Comparison of ENCODE assay signal across 16 cellular contexts in the genomic region with DNA sequence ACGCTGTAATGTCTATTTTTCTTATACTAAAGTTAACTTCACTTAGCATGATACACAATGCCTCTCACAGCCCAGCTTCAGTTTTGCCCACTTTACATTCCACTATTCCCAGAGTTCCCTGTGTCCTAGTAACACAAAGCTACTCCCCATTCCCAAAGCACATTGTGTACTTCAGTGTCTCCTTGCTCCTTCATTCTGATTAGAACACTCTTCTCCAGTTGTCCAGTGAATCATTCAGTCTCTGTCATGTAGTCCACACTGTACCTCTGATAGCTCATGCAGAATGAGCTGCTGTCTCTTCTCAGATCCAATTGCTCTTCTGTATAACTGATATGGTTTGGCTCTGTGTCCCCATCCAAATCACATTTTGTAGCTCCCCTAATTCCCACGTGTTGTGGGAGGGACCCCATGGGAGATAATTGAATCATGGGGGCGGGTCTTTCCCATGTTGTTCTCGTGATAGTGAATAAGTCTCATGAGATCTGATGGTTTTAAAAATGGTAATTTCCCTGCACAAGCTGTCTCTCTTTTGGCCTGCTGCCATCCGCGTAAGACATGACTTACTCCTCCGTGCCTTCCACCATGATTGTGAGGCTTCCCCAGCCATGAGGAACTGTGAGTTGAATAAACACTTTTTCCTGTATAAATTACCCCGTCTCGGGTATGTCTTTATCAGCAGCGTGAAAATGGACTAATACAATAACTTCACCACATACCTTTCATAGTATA. TPM values are rescaled to one million over a fixed set of nuclear protein-coding genes. Genes with fewer than 3 reads are reported as not detected.
DNase-seq lines count a peak whose midpoint lies in the region; ATAC-seq, FAIRE-seq and TF ChIP-seq lines count a peak whose summit lies in the region.
"Had no signal": no experiment of that assay in that cellular context is flagged by ENCODE, and none has a peak within 500 bp of the region (broad histone marks: within the 10 kb centered on the region; RNA-seq: fewer than 3 reads in every experiment).

No MANE protein-coding gene starts in this region.

- TF ChIP-seq POLR2A in HepG2 (IDR thresholded peaks at IDR 0.05; ENCODE audit: insufficient read depth in 1 of 2, low read depth in 2 of 2, low read length in 2 of 2) (no peak), right lobe of liver (IDR thresholded peaks at IDR 0.05) (no peak)

- no TSS peak for BruUV-seq in HepG2 (replicated peaks; lab: Mats Ljungman, UMichigan)
- no TSS peak for BruUV-seq in OCI-LY7 (replicated peaks; lab: Mats Ljungman, UMichigan)

- H3K4me3 ChIP-seq in HepG2 (replicated peaks in 1 of 3; ENCODE audit: insufficient read depth in 1 of 3, low read depth in 2 of 3, low read length in 3 of 3) (no peak overlapping the region), right lobe of liver (no peak overlapping the region), OCI-LY7 (ENCODE audit: low read depth, low read length, poor library complexity, severe bottlenecking) (no peak overlapping the region), fibroblast of mammary gland (ENCODE audit: control insufficient read depth, low read depth, low read length) (no peak overlapping the region), brain microvascular endothelial cell (ENCODE audit: low read depth, low read length) (no peak overlapping the region)

- H3K9me2 ChIP-seq in OCI-LY7 (ENCODE audit: insufficient read depth, low read length), result no peaks in the 10 kb centered on the region

- H2AFZ ChIP-seq in HepG2 (ENCODE audit: low read length) (no peak overlapping the region), OCI-LY7 (ENCODE audit: low read length) (peak overlapping the region; percentile 90; the same call in 1 of the 2 replicates)

- H3K27me3 ChIP-seq in HepG2 (ENCODE audit: control insufficient read depth in 1 of 2, insufficient read depth in 2 of 2, low read length in 2 of 2) (no peaks in the 10 kb centered on the region), right lobe of liver (no peaks in the 10 kb centered on the region), brain microvascular endothelial cell (replicated peaks) (no peaks in the 10 kb centered on the region)

- H3K9ac ChIP-seq in HepG2 (ENCODE audit: insufficient read depth, low read depth, low read length), result no peak overlapping the region

- H3K9me3 ChIP-seq in HepG2 (ENCODE audit: low read length) (no peaks in the 10 kb centered on the region), right lobe of liver (no peaks in the 10 kb centered on the region), OCI-LY7 (ENCODE audit: low read length) (no peaks in the 10 kb centered on the region)

- H3K4me1 ChIP-seq in HepG2 (ENCODE audit: insufficient read depth, low read length), result peaks cover 19% of the 10 kb centered on the region
- peaks cover 0 to 6% (median 3%) of the 10 kb centered on the region in 4 donors for H3K4me1 ChIP-seq in right lobe of liver
- peaks cover 30% of the 10 kb centered on the region for H3K4me1 ChIP-seq in OCI-LY7 (ENCODE audit: insufficient read depth, low read length, poor library complexity, severe bottlenecking)

- H4K20me1 ChIP-seq in HepG2 (ENCODE audit: insufficient read depth, low read length), result no peaks in the 10 kb centered on the region
- H4K20me1 ChIP-seq in OCI-LY7 (ENCODE audit: insufficient read depth, low read length), result peaks cover 4% of the 10 kb centered on the region; the same call in 1 of the 2 replicates

- 59% methylated on average over 10 of the region's 10 CpGs for WGBS in HepG2 (ENCODE audit: low lambda C conversion rate)
- WGBS in right lobe of liver (ENCODE audit: insufficient coverage, low coverage, low lambda C conversion rate, missing lambda C conversion rate), result 83% methylated on average over 10 of the region's 10 CpGs

- TF ChIP-seq CTCF in HepG2 (CRISPR knock-in tag; IDR thresholded peaks at IDR 0.05) (no peak), right lobe of liver (IDR thresholded peaks at IDR 0.05) (no peak), OCI-LY7 (conservative IDR thresholded peaks at IDR 0.05; ENCODE audit: low read length) (no peak), fibroblast of mammary gland (conservative IDR thresholded peaks at IDR 0.05; ENCODE audit: control insufficient read depth, insufficient read depth, low read depth, low read length) (no peak), brain microvascular endothelial cell (IDR thresholded peaks at IDR 0.05; ENCODE audit: low read depth, low read length, missing control alignments) (no peak)

- CTCF ChIA-PET in HepG2 (lab: Yijun Ruan, JAX; ENCODE audit: low intra/inter-chr PET ratio, low total read pairs), result no interaction called here
- CTCF ChIA-PET in OCI-LY7 (lab: Charles Lee; ENCODE audit: unreplicated experiment), result no interaction called here

- H3K36me3 ChIP-seq in HepG2 (replicated peaks in 1 of 2; ENCODE audit: control insufficient read depth in 1 of 2, insufficient read depth in 2 of 2, low read length in 2 of 2), result no peaks in the 10 kb centered on the region
- H3K36me3 ChIP-seq in right lobe of liver, result no peaks in the 10 kb centered on the region
- no peaks in the 10 kb centered on the region for H3K36me3 ChIP-seq in OCI-LY7 (ENCODE audit: insufficient read depth, low read length)
- H3K36me3 ChIP-seq in brain microvascular endothelial cell (replicated peaks), result no peaks in the 10 kb centered on the region

- DNase-seq in HepG2 (ENCODE audit: low spot score) (no peak), right lobe of liver (no peak), OCI-LY7 (ENCODE audit: low spot score) (no peak), fibroblast of mammary gland (ENCODE audit: low read depth) (peak; percentile 18), brain microvascular endothelial cell (no peak), NCI-H524 treated with DMSO at 0.1 percent for 48 hours (lab: John Stamatoyannopoulos, UW) (no peak)
- DNase-seq in stimulated activated CD4-positive, alpha-beta T cell treated with anti-CD3 and anti-CD28 coated beads, Interleukin-4, amount 100 ng/mL, for 24 hours, result no peak
- DNase-seq: AML-193; DMS79; MM.1S; NCI-H1105 treated with DMSO at 0.1 percent for 48 hours; NCI-H187; NCI-H345; NK-92 treated with Interleukin-12 subunit alpha and Interleukin-12 subunit beta, amount 100 ng/mL, for 24 hours; SW 1271 had no signal

- ATAC-seq in HepG2 (no peak), right lobe of liver (no peak)

- FAIRE-seq in HepG2 (lab: Jason Lieb, UNC), result no peak

- TF ChIP-seq RAD21 in HepG2 (CRISPR knock-in tag; IDR thresholded peaks at IDR 0.05), result no peak

- intact Hi-C loops in HepG2 (cut with micrococcal nuclease; ENCODE audit: unreplicated experiment) (no loop called here), right lobe of liver (cut with DNase I) (no loop called here), OCI-LY7 (cut with micrococcal nuclease; ENCODE audit: unreplicated experiment) (loop anchor here (2.0 to 5.0 kb wide), 2 partner anchors 376 to 515 kb away; no protein-coding TSS in a partner anchor)

- H3K79me2 ChIP-seq in HepG2 (ENCODE audit: insufficient read depth, low read length), result no peaks in the 10 kb centered on the region
- peaks cover 18% of the 10 kb centered on the region; the same call in 1 of the 2 replicates for H3K79me2 ChIP-seq in OCI-LY7 (ENCODE audit: insufficient read depth, low read depth, low read length)

- H3K4me2 ChIP-seq in HepG2 (ENCODE audit: low read depth, low read length), result no peak overlapping the region
- H3K4me2 ChIP-seq in OCI-LY7 (ENCODE audit: low read length), result peak overlapping the region; percentile 92; the same call in 1 of the 2 replicates

- POLR2A ChIA-PET in HepG2 (lab: Yijun Ruan, JAX) (no interaction called here), OCI-LY7 (lab: Charles Lee) (interaction anchor here (0.8 to 2.7 kb wide), 9 partner anchors 9 to 380 kb away, joined by 3 to 12 read pairs (median 4); no protein-coding TSS in a partner anchor)

- no peak for TF ChIP-seq EP300 in HepG2 (IDR thresholded peaks at IDR 0.05; ENCODE audit: low read depth in 2 of 2, low read length in 2 of 2)
- TF ChIP-seq EP300 in HepG2 (CRISPR knock-in tag; IDR thresholded peaks at IDR 0.05; ENCODE audit: borderline replicate concordance), result no peak

- in situ Hi-C loops in HepG2 (cut with HindIII; ENCODE audit: extremely low pct_ligation_motif_present, low pct_unique_long_range_greater_than_20kb) (no loop called here), brain microvascular endothelial cell (cut with HindIII; ENCODE audit: low pct_ligation_motif_present, low sequenced_read_pairs) (no loop called here)

- H3K27ac ChIP-seq in HepG2 (ENCODE audit: extremely low read length, insufficient read depth, low read length) (no peak overlapping the region), right lobe of liver (no peak overlapping the region), OCI-LY7 (ENCODE audit: low read depth, low read length, poor library complexity, severe bottlenecking) (no peak overlapping the region), brain microvascular endothelial cell (no peak overlapping the region)
- H3K27ac ChIP-seq: RWPE1 had no signal

TF ChIP-seq in HepG2, 621 proteins besides CTCF, POLR2A, EP300 and RAD21 (continues in another document):
- no peak for TF ChIP-seq NFATC3 (CRISPR knock-in tag; IDR thresholded peaks at IDR 0.05)

RNA-seq across cellular contexts. Expression of gene TMX4, which starts 2.1 kb away (rescaled TPM):
- total RNA-seq in HepG2 (2016; rRNA removed; fragmentation: Illumina TruSeq; extraction: Trizol), result 15.4 and 21.4 TPM in 2 replicates
- 3.6 and 5.2 TPM in 2 replicates for total RNA-seq in HepG2 (2016; cell fraction: cytosol; rRNA removed; fragmentation: Illumina TruSeq; extraction: Trizol; ENCODE audit: low read depth)
- 15.2 and 20.2 TPM in 2 replicates for total RNA-seq in HepG2 (2016; cell fraction: insoluble cytoplasmic fraction; rRNA removed; fragmentation: Illumina TruSeq; extraction: Trizol)
- total RNA-seq in HepG2 (2016; cell fraction: membrane; rRNA removed; fragmentation: Illumina TruSeq; extraction: Trizol), result 12.5 and 12.7 TPM in 2 replicates
- total RNA-seq in HepG2 (2016; cell fraction: nucleus; rRNA removed; fragmentation: Illumina TruSeq; extraction: Trizol), result 19.9 and 23.3 TPM in 2 replicates
- 6.4 and 7.6 TPM in 2 replicates for polyA plus RNA-seq in HepG2 (2011; rRNA removed)
- polyA plus RNA-seq in HepG2 (2011; cell fraction: cytosol; rRNA removed), result 4.7 and 7.3 TPM in 2 replicates
- 1.7 and 1.9 TPM in 2 replicates for polyA plus RNA-seq in HepG2 (2011; cell fraction: nucleus; rRNA removed)
- polyA plus RNA-seq in HepG2 (2012), result 8.8 and 9.0 TPM in 2 replicates
- polyA plus RNA-seq in HepG2 (2016; cell fraction: cytosol; fragmentation: Illumina TruSeq; extraction: Trizol; ENCODE audit: low read depth), result 5.9 and 6.2 TPM in 2 replicates
- 12.9 and 13.1 TPM in 2 replicates for polyA plus RNA-seq in HepG2 (2016; cell fraction: insoluble cytoplasmic fraction; fragmentation: Illumina TruSeq; extraction: Trizol; ENCODE audit: low read depth)
- 10.4 and 10.9 TPM in 2 replicates for polyA plus RNA-seq in HepG2 (2016; cell fraction: membrane; fragmentation: Illumina TruSeq; extraction: Trizol; ENCODE audit: low read depth)
- 17.5 and 19.7 TPM in 2 replicates for polyA plus RNA-seq in HepG2 (2016; cell fraction: nucleus; fragmentation: Illumina TruSeq; extraction: Trizol; ENCODE audit: insufficient read depth, low read depth)
- 5.8 and 15.3 TPM in 2 replicates for polyA minus RNA-seq in HepG2 (2011; rRNA and poly(A)+ RNA removed; ENCODE audit: low replicate concordance)
- polyA minus RNA-seq in HepG2 (2011; cell fraction: cytosol; rRNA and poly(A)+ RNA removed), result 11.1 and 13.3 TPM in 2 replicates
- polyA minus RNA-seq in HepG2 (2011; cell fraction: nucleus; rRNA and poly(A)+ RNA removed), result 6.8 and 9.9 TPM in 2 replicates
- total RNA-seq in right lobe of liver, result 10 to 100 TPM; 24.6 to 27.7 (median 25.7) TPM
- total RNA-seq in OCI-LY7 (2014; rRNA removed; shearing (Covaris generic)), result 22.4 and 24.9 TPM in 2 replicates
- 71.3 and 80.3 TPM in 2 replicates for total RNA-seq in OCI-LY7 (2022)
